8 cellular contexts compared by ENCODE assay signal in the genomic region with DNA sequence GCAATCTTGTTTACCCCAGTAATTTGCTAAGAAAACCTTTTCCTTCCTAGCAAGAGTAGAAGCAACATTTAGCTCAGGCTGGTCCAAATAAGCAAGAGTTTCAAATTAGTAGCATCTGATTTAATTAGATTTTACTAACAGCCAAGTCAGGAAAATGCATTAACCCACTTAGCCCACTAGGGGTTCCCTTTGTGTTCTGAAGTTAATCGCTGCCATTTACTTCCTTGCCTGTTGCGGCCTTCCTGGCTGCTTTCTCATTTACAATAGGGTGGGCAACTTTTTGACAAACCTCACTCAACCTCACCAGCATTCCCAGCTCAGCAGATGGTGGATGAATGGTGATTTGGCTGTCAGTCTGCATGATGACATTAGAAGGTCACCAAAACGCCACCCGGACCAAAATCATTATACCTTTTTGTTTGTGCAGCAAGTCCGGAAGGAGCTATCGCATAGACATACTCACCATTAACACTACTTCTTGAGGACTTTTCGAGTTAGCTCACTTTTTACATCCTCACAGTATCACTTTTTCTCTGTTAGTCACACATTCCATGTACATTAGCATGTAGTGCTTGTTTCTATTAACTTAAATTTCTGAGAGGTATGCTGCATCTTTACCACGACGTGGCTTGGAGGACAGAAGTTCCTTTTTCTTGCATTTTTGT.
A peak's percentile ranks its signal among the peaks of the same experiment; 100 is the strongest.
DNase-seq lines count a peak whose midpoint lies in the region; ATAC-seq, FAIRE-seq and TF ChIP-seq lines count a peak whose summit lies in the region.

No MANE protein-coding gene starts in this region.

- H3K4me3 ChIP-seq in AG04450 (ENCODE audit: low read depth, low read length) (no peak overlapping the region), H1 (ENCODE audit: extremely low read depth in 1 of 4, insufficient read depth in 2 of 4, low read depth in 3 of 4, low read length in 4 of 4) (no peak overlapping the region), sigmoid colon (no peak overlapping the region)

- no peak overlapping the region for H3K18ac ChIP-seq in H1 (ENCODE audit: extremely low read depth, low read length)

- H4K5ac ChIP-seq in H1 (ENCODE audit: insufficient read length, low read depth, low read length): no peak overlapping the region

- TF ChIP-seq POLR2A in H1 (IDR thresholded peaks at IDR 0.05; ENCODE audit: control extremely low read depth in 1 of 2, low read depth in 2 of 2, low read length in 2 of 2) (no peak), sigmoid colon (IDR thresholded peaks at IDR 0.05) (no peak)

- no peak for DNase-seq in AG04450 (ENCODE audit: low read depth, low spot score)
- DNase-seq in M059J (ENCODE audit: low read depth): peak; percentile 54
- DNase-seq in H1 (ENCODE audit: low read depth in 1 of 2, low spot score in 2 of 2): no peak
- no peak for DNase-seq in sigmoid colon
- DNase-seq in NCI-H510A (lab: John Stamatoyannopoulos, UW): no peak
- no peak for DNase-seq in HTR-8/SVneo (ENCODE audit: insufficient read length, low spot score)
- DNase-seq in posterior cingulate gyrus: no peak

- FAIRE-seq in H1 (lab: Jason Lieb, UNC) (peak; percentile 77), HTR-8/SVneo (lab: Jason Lieb, UNC) (no peak)

- H3K79me1 ChIP-seq in H1 (ENCODE audit: low read depth, low read length): no peaks in the 10 kb centered on the region

- H4K20me1 ChIP-seq in H1 (replicated peaks in 1 of 2; ENCODE audit: control insufficient read depth in 1 of 2, insufficient read depth in 2 of 2, low read length in 2 of 2): no peaks in the 10 kb centered on the region

- H3K27ac ChIP-seq in AG04450 (ENCODE audit: low read depth, low read length) (no peak overlapping the region), H1 (ENCODE audit: low read depth, low read length) (no peak overlapping the region), sigmoid colon (no peak overlapping the region)

- peak; percentile 58 for TF ChIP-seq CTCF in AG04450 (IDR thresholded peaks at IDR 0.05; ENCODE audit: low read depth, low read length)
- TF ChIP-seq CTCF in H1 (IDR thresholded peaks at IDR 0.05; ENCODE audit: control extremely low read depth in 1 of 3, insufficient read depth in 1 of 3, low read depth in 1 of 3, low read length in 3 of 3): peak in 2 of 3 experiments; percentile 53 to 74; a peak in 3 of 4 replicates
- TF ChIP-seq CTCF in sigmoid colon (IDR thresholded peaks at IDR 0.05): peak in 3 of 4 experiments; percentile 15 to 20 (median 19)

- H3K14ac ChIP-seq in H1 (ENCODE audit: insufficient read length): no peak overlapping the region

- no peak overlapping the region for H2BK20ac ChIP-seq in H1 (ENCODE audit: low read length)

- H3K56ac ChIP-seq in H1 (replicated peaks; ENCODE audit: insufficient read length, low read depth, low read length): no peak overlapping the region

- intact Hi-C loops in sigmoid colon (cut with DNase I) (no loop called here), posterior cingulate gyrus (cut with DNase I) (no loop called here)

- ATAC-seq in GM18519 (IDR thresholded peaks at IDR 0.05; ENCODE audit: low FRiP score, unreplicated experiment): peak; percentile 83

- no peak overlapping the region for H2AK5ac ChIP-seq in H1 (ENCODE audit: low read depth, low read length)

- H3K27me3 ChIP-seq in AG04450 (ENCODE audit: control insufficient read depth, insufficient read depth, low read length) (no peaks in the 10 kb centered on the region), H1 (replicated peaks in 1 of 4; ENCODE audit: control insufficient read depth in 3 of 4, extremely low read depth in 1 of 4, insufficient read depth in 3 of 4, low read length in 3 of 4) (no peaks in the 10 kb centered on the region), sigmoid colon (no peaks in the 10 kb centered on the region)

- H2BK120ac ChIP-seq in H1 (replicated peaks; ENCODE audit: low read depth, low read length): no peak overlapping the region

- TF ChIP-seq EP300 in H1 (IDR thresholded peaks at IDR 0.05; ENCODE audit: borderline replicate concordance in 1 of 2, low read depth in 2 of 2, low read length in 2 of 2) (no peak), sigmoid colon (IDR thresholded peaks at IDR 0.05) (no peak)

- no peak overlapping the region for H4K8ac ChIP-seq in H1 (ENCODE audit: extremely low read depth, insufficient read depth, low read length)

- no peaks in the 10 kb centered on the region for H3K36me3 ChIP-seq in H1 (ENCODE audit: control insufficient read depth in 2 of 4, insufficient read depth in 4 of 4, low read length in 3 of 4)
- H3K36me3 ChIP-seq in sigmoid colon: no peaks in the 10 kb centered on the region

- no peak overlapping the region for H3K4me2 ChIP-seq in H1 (ENCODE audit: insufficient read depth in 1 of 2, low read depth in 2 of 2, low read length in 2 of 2)

- POLR2A ChIA-PET in AG04450 (lab: Yijun Ruan, JAX): no interaction called here
- POLR2A ChIA-PET in H1 (lab: Charles Lee; ENCODE audit: partially characterized antibody): no interaction called here

- CTCF ChIA-PET in AG04450 (lab: Charles Lee) (interaction anchor here (0.8 to 2.1 kb wide), 10 partner anchors 9 to 76 kb away, joined by 3 to 10 read pairs (median 4); no protein-coding TSS in a partner anchor), H1 (lab: Charles Lee; ENCODE audit: partially characterized antibody) (interaction anchor here (0.7 to 3.0 kb wide), 27 partner anchors 9 to 639 kb away, joined by 3 to 24 read pairs (median 3); no protein-coding TSS in a partner anchor)

- no peak overlapping the region for H4K91ac ChIP-seq in H1 (replicated peaks; ENCODE audit: insufficient read length, low read length)

- WGBS in H1 (ENCODE audit: extremely low coverage in 1 of 2, insufficient coverage in 1 of 2, insufficient read length in 1 of 2, insufficient replicate concordance in 2 of 2, low coverage in 1 of 2, low lambda C conversion rate in 2 of 2, missing lambda C conversion rate in 1 of 2), 2 experiments: 74% methylated on average over 9 of the region's 9 CpGs; no CpG with 5 or more reads in 1 of the 2 experiments
- WGBS in sigmoid colon, 2 donors: 78 to 82% methylated on average over 9 of the region's 9 CpGs

- H2BK15ac ChIP-seq in H1 (ENCODE audit: low read length): 0 out of 2 replicates have a peak overlapping the region, but pooled peaks have one; percentile 67

- peak; percentile 66 to 71 for TF ChIP-seq RAD21 in H1 (IDR thresholded peaks at IDR 0.05 in 1 of 2, conservative IDR thresholded peaks at IDR 0.05 in 1 of 2; ENCODE audit: low read depth in 2 of 2, low read length in 2 of 2)

- H3K9ac ChIP-seq in H1 (replicated peaks in 1 of 4; ENCODE audit: extremely low read depth in 1 of 4, low read depth in 3 of 4, low read length in 3 of 4): no peak overlapping the region

- H3K9me3 ChIP-seq in AG04450 (ENCODE audit: control insufficient read depth, insufficient read depth, low read length) (no peaks in the 10 kb centered on the region), H1 (ENCODE audit: insufficient read depth in 2 of 2, low read depth in 1 of 2, low read length in 1 of 2) (no peaks in the 10 kb centered on the region), sigmoid colon (no peaks in the 10 kb centered on the region)

- no peak overlapping the region for H3K23ac ChIP-seq in H1 (ENCODE audit: insufficient read length)

- H3K23me2 ChIP-seq in H1 (ENCODE audit: low read depth, low read length): no peaks in the 10 kb centered on the region

- H2BK5ac ChIP-seq in H1 (ENCODE audit: low read depth, low read length): no peak overlapping the region

- H2AFZ ChIP-seq in H1 (ENCODE audit: low read length): peak overlapping the region; percentile 37

- no peak overlapping the region for H2BK12ac ChIP-seq in H1 (ENCODE audit: low read depth, low read length)

- H3K4ac ChIP-seq in H1 (replicated peaks; ENCODE audit: insufficient read length, low read depth, low read length): no peak overlapping the region

- H3K79me2 ChIP-seq in H1 (ENCODE audit: control insufficient read depth in 1 of 2, insufficient read depth in 2 of 2, low read length in 2 of 2): no peaks in the 10 kb centered on the region

- H3K4me1 ChIP-seq in H1 (replicated peaks in 1 of 4; ENCODE audit: control insufficient read depth in 3 of 4, insufficient read depth in 4 of 4, low read length in 3 of 4): no peaks in the 10 kb centered on the region
- peaks cover 0 to 7% (median 0%) of the 10 kb centered on the region in 4 donors for H3K4me1 ChIP-seq in sigmoid colon

TF ChIP-seq in H1, 55 proteins besides CTCF, POLR2A, EP300 and RAD21:
- TF ChIP-seq YY1 (IDR thresholded peaks at IDR 0.05; ENCODE audit: low read depth, low read length): 0 out of 2 replicates have a peak, but pooled peaks have one; percentile 12
- TF ChIP-seq HDAC6 (IDR thresholded peaks at IDR 0.05; ENCODE audit: low read depth, low read length): no peak
